8 cellular contexts compared by ENCODE assay signal in genomic region chr13:26222523-26223046, GRCh38. TPM values are rescaled to one million over a fixed set of nuclear protein-coding genes. Genes with fewer than 3 reads are reported as not detected.
DNase-seq lines count a peak whose midpoint lies in the region; ATAC-seq and TF ChIP-seq lines count a peak whose summit lies in the region.

No MANE protein-coding gene starts in this region.

- POLR2A ChIA-PET in AG04450 (lab: Yijun Ruan, JAX), result interaction anchor here (0.7 to 1.5 kb wide), 9 partner anchors 9 to 476 kb away, joined by 3 to 5 read pairs (median 3); no protein-coding TSS in a partner anchor

- H3K9ac ChIP-seq in iPS-18a (ENCODE audit: low read length), result peak overlapping the region; percentile 95

- H3K4me1 ChIP-seq in iPS-18a (ENCODE audit: control insufficient read depth, low read depth, low read length), result peaks cover 7% of the 10 kb centered on the region

- H3K27me3 Mint-ChIP-seq in activated naive CD8-positive, alpha-beta T cell treated with anti-CD3 and anti-CD28 coated beads for 36 hours, result no peaks in the 10 kb centered on the region
- H3K27me3 Mint-ChIP-seq in stimulated activated naive CD8-positive, alpha-beta T cell treated with anti-CD3 and anti-CD28 coated beads, Interleukin-15, amount 100 ng/mL, for 72 hours, result no peaks in the 10 kb centered on the region

- DNase-seq in AG04450 (ENCODE audit: low read depth, low spot score) (no peak), NCI-H774 (lab: John Stamatoyannopoulos, UW) (no peak), NCI-H748 treated with DMSO at 0.1 percent for 48 hours (lab: John Stamatoyannopoulos, UW) (no peak)
- DNase-seq in activated naive CD8-positive, alpha-beta T cell treated with anti-CD3 and anti-CD28 coated beads for 36 hours, result no peak
- no peak for DNase-seq in stimulated activated naive CD8-positive, alpha-beta T cell treated with anti-CD3 and anti-CD28 coated beads, Interleukin-15, amount 100 ng/mL, for 72 hours

- H3K4me1 Mint-ChIP-seq in activated naive CD8-positive, alpha-beta T cell treated with anti-CD3 and anti-CD28 coated beads for 36 hours, result peaks cover 25% of the 10 kb centered on the region
- H3K4me1 Mint-ChIP-seq in stimulated activated naive CD8-positive, alpha-beta T cell treated with anti-CD3 and anti-CD28 coated beads, Interleukin-15, amount 100 ng/mL, for 72 hours, result peaks cover 36% of the 10 kb centered on the region

- H3K9me3 ChIP-seq in AG04450 (ENCODE audit: control insufficient read depth, insufficient read depth, low read length) (no peaks in the 10 kb centered on the region; the same call in 1 of the 2 replicates), iPS-18a (ENCODE audit: control insufficient read depth, low read depth, low read length) (no peaks in the 10 kb centered on the region)

- peak overlapping the region; percentile 86 for H3K4me3 ChIP-seq in AG04450 (ENCODE audit: low read depth, low read length)
- peak overlapping the region; percentile 95 for H3K4me3 ChIP-seq in iPS-18a (ENCODE audit: low read length)

- H3K27ac ChIP-seq in AG04450 (ENCODE audit: low read depth, low read length) (peak overlapping the region; percentile 98), iPS-18a (ENCODE audit: low read length) (peak overlapping the region; percentile 94)

- peak; percentile 44 for ATAC-seq in GM19324 (IDR thresholded peaks at IDR 0.05; ENCODE audit: low FRiP score, unreplicated experiment)
- ATAC-seq in HG03378 (IDR thresholded peaks at IDR 0.05; ENCODE audit: unreplicated experiment), result peak; percentile 47
- ATAC-seq in stimulated activated naive CD8-positive, alpha-beta T cell treated with anti-CD3 and anti-CD28 coated beads, Interleukin-15, amount 100 ng/mL, for 72 hours, result peak; percentile 77

- no peaks in the 10 kb centered on the region for H3K9me3 Mint-ChIP-seq in activated naive CD8-positive, alpha-beta T cell treated with anti-CD3 and anti-CD28 coated beads for 36 hours
- no peaks in the 10 kb centered on the region for H3K9me3 Mint-ChIP-seq in stimulated activated naive CD8-positive, alpha-beta T cell treated with anti-CD3 and anti-CD28 coated beads, Interleukin-15, amount 100 ng/mL, for 72 hours

- peak overlapping the region; percentile 99 for H3K4me3 Mint-ChIP-seq in activated naive CD8-positive, alpha-beta T cell treated with anti-CD3 and anti-CD28 coated beads for 36 hours
- H3K4me3 Mint-ChIP-seq in stimulated activated naive CD8-positive, alpha-beta T cell treated with anti-CD3 and anti-CD28 coated beads, Interleukin-15, amount 100 ng/mL, for 72 hours, result peak overlapping the region; percentile 94 to 97

- H3K27ac Mint-ChIP-seq in activated naive CD8-positive, alpha-beta T cell treated with anti-CD3 and anti-CD28 coated beads for 36 hours, result peak overlapping the region; percentile 100
- H3K27ac Mint-ChIP-seq in stimulated activated naive CD8-positive, alpha-beta T cell treated with anti-CD3 and anti-CD28 coated beads, Interleukin-15, amount 100 ng/mL, for 72 hours, result peak overlapping the region; percentile 98 to 100

- H3K36me3 ChIP-seq in iPS-18a (ENCODE audit: control insufficient read depth, low read depth, low read length), result peaks cover 24% of the 10 kb centered on the region

- peaks cover 21% of the 10 kb centered on the region for H3K36me3 Mint-ChIP-seq in activated naive CD8-positive, alpha-beta T cell treated with anti-CD3 and anti-CD28 coated beads for 36 hours

- no peaks in the 10 kb centered on the region for H3K27me3 ChIP-seq in AG04450 (ENCODE audit: control insufficient read depth, insufficient read depth, low read length)
- no peaks in the 10 kb centered on the region for H3K27me3 ChIP-seq in iPS-18a (ENCODE audit: control insufficient read depth, insufficient read depth, low read length)

- CTCF ChIA-PET in AG04450 (lab: Charles Lee), result interaction anchor here (1.3 to 4.2 kb wide), 3 partner anchors 37 to 274 kb away, joined by 3 to 23 read pairs (median 3); no protein-coding TSS in a partner anchor

- TF ChIP-seq CTCF in AG04450 (IDR thresholded peaks at IDR 0.05; ENCODE audit: low read depth, low read length), result no peak

RNA-seq across cellular contexts. Expression of gene RNF6, which starts 0.5 kb away (rescaled TPM):
- 30.5 and 42.5 TPM in 2 replicates for polyA plus RNA-seq in AG04450 (2011; rRNA removed)
- 30.8 and 42.2 TPM in 2 replicates for polyA minus RNA-seq in AG04450 (2011; rRNA and poly(A)+ RNA removed)
- total RNA-seq in activated naive CD8-positive, alpha-beta T cell treated with anti-CD3 and anti-CD28 coated beads for 36 hours, result 10 to 100 TPM; 52.3 to 56.2 TPM

RNA-seq across cellular contexts. Expression of gene CDK8, which starts 31.3 kb away (rescaled TPM):
- polyA plus RNA-seq in AG04450 (2011; rRNA removed), result 15.9 and 18.8 TPM in 2 replicates
- polyA minus RNA-seq in AG04450 (2011; rRNA and poly(A)+ RNA removed), result 29.7 and 30.5 TPM in 2 replicates
- total RNA-seq in activated naive CD8-positive, alpha-beta T cell treated with anti-CD3 and anti-CD28 coated beads for 36 hours, result 10 to 100 TPM; 25.3 to 26.4 TPM
